In genomic region chr5:80755634-80756033, GRCh38 we compare ENCODE assay signal across 1 cellular context.
TF ChIP-seq lines count a peak whose summit lies in the region.

No MANE protein-coding gene starts in this region.

TF ChIP-seq in GM12878, 131 proteins besides CTCF, POLR2A, EP300 and RAD21 (continued from another document):
- TF ChIP-seq, protein P1, sequence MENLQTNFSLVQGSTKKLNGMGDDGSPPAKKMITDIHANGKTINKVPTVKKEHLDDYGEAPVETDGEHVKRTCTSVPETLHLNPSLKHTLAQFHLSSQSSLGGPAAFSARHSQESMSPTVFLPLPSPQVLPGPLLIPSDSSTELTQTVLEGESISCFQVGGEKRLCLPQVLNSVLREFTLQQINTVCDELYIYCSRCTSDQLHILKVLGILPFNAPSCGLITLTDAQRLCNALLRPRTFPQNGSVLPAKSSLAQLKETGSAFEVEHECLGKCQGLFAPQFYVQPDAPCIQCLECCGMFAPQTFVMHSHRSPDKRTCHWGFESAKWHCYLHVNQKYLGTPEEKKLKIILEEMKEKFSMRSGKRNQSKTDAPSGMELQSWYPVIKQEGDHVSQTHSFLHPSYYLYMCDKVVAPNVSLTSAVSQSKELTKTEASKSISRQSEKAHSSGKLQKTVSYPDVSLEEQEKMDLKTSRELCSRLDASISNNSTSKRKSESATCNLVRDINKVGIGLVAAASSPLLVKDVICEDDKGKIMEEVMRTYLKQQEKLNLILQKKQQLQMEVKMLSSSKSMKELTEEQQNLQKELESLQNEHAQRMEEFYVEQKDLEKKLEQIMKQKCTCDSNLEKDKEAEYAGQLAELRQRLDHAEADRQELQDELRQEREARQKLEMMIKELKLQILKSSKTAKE (IDR thresholded peaks at IDR 0.05; ENCODE audit: low read depth, poor library complexity, severe bottlenecking): peak; percentile 61
- TF ChIP-seq ATF7 (IDR thresholded peaks at IDR 0.05; ENCODE audit: low read depth) (peak; percentile 70), CHD2 (IDR thresholded peaks at IDR 0.05; ENCODE audit: borderline replicate concordance, low read depth, low read length) (peak; percentile 36; the same call in 1 of the 2 replicates), RUNX3 (IDR thresholded peaks at IDR 0.05; ENCODE audit: low read length) (peak; percentile 98), RELB (IDR thresholded peaks at IDR 0.05; ENCODE audit: low read depth) (peak; percentile 80; the same call in 1 of the 2 replicates), EED (IDR thresholded peaks at IDR 0.05; ENCODE audit: low read depth) (peak; percentile 47; the same call in 1 of the 2 replicates), NFIC (IDR thresholded peaks at IDR 0.05; ENCODE audit: low read depth, low read length) (peak; percentile 82; the same call in 1 of the 2 replicates), ZNF384 (IDR thresholded peaks at IDR 0.05; ENCODE audit: borderline replicate concordance, low read depth, low read length) (no peak; the same call in 1 of the 2 replicates), SMC3 (IDR thresholded peaks at IDR 0.05; ENCODE audit: borderline replicate concordance, low read length) (no peak), PAX5 (IDR thresholded peaks at IDR 0.05; ENCODE audit: borderline replicate concordance, low read depth, low read length) (peak; percentile 47; the same call in 1 of the 2 replicates), SPI1 (IDR thresholded peaks at IDR 0.05; ENCODE audit: borderline replicate concordance, insufficient read depth, low read depth, low read length) (peak; percentile 58), CREB1 (IDR thresholded peaks at IDR 0.05; ENCODE audit: low read depth) (peak; percentile 42; the same call in 1 of the 2 replicates), NR2F1 (conservative IDR thresholded peaks at IDR 0.05) (peak; percentile 90), DPF2 (IDR thresholded peaks at IDR 0.05) (peak; percentile 67), IKZF2 (IDR thresholded peaks at IDR 0.05) (peak; percentile 87 to 91; a peak in 3 of 4 replicates), CBFB (IDR thresholded peaks at IDR 0.05; ENCODE audit: low read depth) (peak; percentile 82), HCFC1 (IDR thresholded peaks at IDR 0.05; ENCODE audit: low read length) (no peak), NFXL1 (IDR thresholded peaks at IDR 0.05; ENCODE audit: borderline replicate concordance) (no peak)
- TF ChIP-seq, protein P2, sequence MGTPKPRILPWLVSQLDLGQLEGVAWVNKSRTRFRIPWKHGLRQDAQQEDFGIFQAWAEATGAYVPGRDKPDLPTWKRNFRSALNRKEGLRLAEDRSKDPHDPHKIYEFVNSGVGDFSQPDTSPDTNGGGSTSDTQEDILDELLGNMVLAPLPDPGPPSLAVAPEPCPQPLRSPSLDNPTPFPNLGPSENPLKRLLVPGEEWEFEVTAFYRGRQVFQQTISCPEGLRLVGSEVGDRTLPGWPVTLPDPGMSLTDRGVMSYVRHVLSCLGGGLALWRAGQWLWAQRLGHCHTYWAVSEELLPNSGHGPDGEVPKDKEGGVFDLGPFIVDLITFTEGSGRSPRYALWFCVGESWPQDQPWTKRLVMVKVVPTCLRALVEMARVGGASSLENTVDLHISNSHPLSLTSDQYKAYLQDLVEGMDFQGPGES (IDR thresholded peaks at IDR 0.05): no peak
TF ChIP-seq in GM12878: peak in this region for 26.
